In genomic region chr11:86923993-86924766, GRCh38 we compare ENCODE assay signal across 16 cellular contexts. TPM values are rescaled to one million over a fixed set of nuclear protein-coding genes. Genes with fewer than 3 reads are reported as not detected.
A peak's percentile ranks its signal among the peaks of the same experiment; 100 is the strongest.
DNase-seq lines count a peak whose midpoint lies in the region; ATAC-seq and TF ChIP-seq lines count a peak whose summit lies in the region.
"Had no signal": no experiment of that assay in that cellular context is flagged by ENCODE, and none has a peak within 500 bp of the region (broad histone marks: within the 10 kb centered on the region; RNA-seq: fewer than 3 reads in every experiment).

No MANE protein-coding gene starts in this region.

- H3K9ac ChIP-seq in H9 (ENCODE audit: extremely low read depth, insufficient read length, low read length) (no peak overlapping the region), iPS-20b (ENCODE audit: low read depth, low read length) (peak overlapping the region; percentile 21; the same call in 1 of the 2 replicates)
- H3K9ac ChIP-seq: BLaER1 treated with 17β-estradiol and CSF1 and Interleukin-3, amounts not matched to agents 10 nM and 100 nM had no signal

- TF ChIP-seq CTCF in H9 (conservative IDR thresholded peaks at IDR 0.05), result no peak
- TF ChIP-seq CTCF in WTC11 (IDR thresholded peaks at IDR 0.05), result no peak
- no peak for TF ChIP-seq CTCF in progenitor cell of endocrine pancreas (IDR thresholded peaks at IDR 0.05; ENCODE audit: unreplicated experiment)

- no peak overlapping the region for H2BK5ac ChIP-seq in H9 (ENCODE audit: insufficient read length, low read length)

- H2BK12ac ChIP-seq in H9 (ENCODE audit: insufficient read length, low read depth, low read length), result no peak overlapping the region

- H2BK15ac ChIP-seq in H9 (ENCODE audit: low read depth, low read length), result no peak overlapping the region

- H3K27ac ChIP-seq in H9 (ENCODE audit: insufficient read length, low read depth, low read length), result peak overlapping the region; percentile 62
- H3K27ac ChIP-seq in iPS-20b (ENCODE audit: low read length), result peak overlapping the region; percentile 29
- H3K27ac ChIP-seq: BLaER1 treated with 17β-estradiol and CSF1 and Interleukin-3, amounts not matched to agents 10 nM and 100 nM; dorsolateral prefrontal cortex; SJSA1 had no signal

- no peaks in the 10 kb centered on the region for H4K20me1 ChIP-seq in H9 (ENCODE audit: control insufficient read depth, insufficient read depth, insufficient read length)
- H4K20me1 ChIP-seq: BLaER1 treated with 17β-estradiol and CSF1 and Interleukin-3, amounts not matched to agents 10 nM and 100 nM had no signal

- H2BK120ac ChIP-seq in H9 (ENCODE audit: low read depth, low read length, poor library complexity, severe bottlenecking), result peak overlapping the region; percentile 23

- H3K4me3 ChIP-seq in iPS-20b (ENCODE audit: low read length), result no peak overlapping the region
- H3K4me3 ChIP-seq: BLaER1 treated with 17β-estradiol and CSF1 and Interleukin-3, amounts not matched to agents 10 nM and 100 nM; dorsolateral prefrontal cortex; SJSA1 had no signal

- H3K27me3 Mint-ChIP-seq in H9 (ENCODE audit: low read depth) (no peaks in the 10 kb centered on the region), WTC11 (ENCODE audit: low read depth) (no peaks in the 10 kb centered on the region; the same call in 1 of the 2 replicates), progenitor cell of endocrine pancreas (no peaks in the 10 kb centered on the region)

- H4K8ac ChIP-seq in H9 (replicated peaks; ENCODE audit: insufficient read length, low read depth, low read length), result no peak overlapping the region

- no peak overlapping the region for H3T11ph ChIP-seq in H9 (ENCODE audit: low read length)

- no peak overlapping the region for H3K23ac ChIP-seq in H9 (ENCODE audit: insufficient read length, low read depth, low read length)

- peak overlapping the region; percentile 49 for H2BK20ac ChIP-seq in H9 (ENCODE audit: low read depth, low read length, poor library complexity, severe bottlenecking)

- no peaks in the 10 kb centered on the region for H3K79me2 ChIP-seq in H9 (ENCODE audit: insufficient read depth, low read length)

- H3K4me1 Mint-ChIP-seq in H9, result peaks cover 24 to 28% of the 10 kb centered on the region in 2 experiments
- peaks cover 33% of the 10 kb centered on the region for H3K4me1 Mint-ChIP-seq in WTC11
- H3K4me1 Mint-ChIP-seq in progenitor cell of endocrine pancreas (ENCODE audit: low read depth), result peaks cover 23% of the 10 kb centered on the region
- H3K4me1 Mint-ChIP-seq: stimulated activated effector memory CD8-positive, alpha-beta T cell treated with anti-CD3 and anti-CD28 coated beads, Interleukin-12 subunit alpha, Interleukin-12 subunit beta, amount 100 ng/mL, for 72 hours had no signal

- H3K9me3 ChIP-seq in H9 (ENCODE audit: control insufficient read depth, low read depth, low read length), result no peaks in the 10 kb centered on the region
- no peaks in the 10 kb centered on the region for H3K9me3 ChIP-seq in iPS-20b (ENCODE audit: insufficient read depth, low read depth, low read length)
- H3K9me3 ChIP-seq: BLaER1 treated with 17β-estradiol and CSF1 and Interleukin-3, amounts not matched to agents 10 nM and 100 nM; SJSA1 had no signal

- H3K18ac ChIP-seq in H9 (ENCODE audit: insufficient read length, low read depth, low read length), result no peak overlapping the region

- ATAC-seq in WTC11 (peak; percentile 97), HG03457 (IDR thresholded peaks at IDR 0.05; ENCODE audit: unreplicated experiment) (no peak), HG02763 (IDR thresholded peaks at IDR 0.05; ENCODE audit: unreplicated experiment) (no peak)
- ATAC-seq: stimulated activated effector memory CD8-positive, alpha-beta T cell treated with anti-CD3 and anti-CD28 coated beads, Interleukin-12 subunit alpha, Interleukin-12 subunit beta, amount 100 ng/mL, for 72 hours had no signal

- no peak overlapping the region for H3K4ac ChIP-seq in H9 (ENCODE audit: low read depth, low read length)

- H4K91ac ChIP-seq in H9 (ENCODE audit: insufficient read length, low read depth, low read length), result no peak overlapping the region

- H3K23me2 ChIP-seq in H9 (ENCODE audit: insufficient read length, low read depth, low read length, poor library complexity, severe bottlenecking), result no peaks in the 10 kb centered on the region

- H2AK5ac ChIP-seq in H9 (ENCODE audit: insufficient read length, low read length), result no peak overlapping the region

- H3K27ac Mint-ChIP-seq in H9, result peak overlapping the region; percentile 94 to 98 (median 94); a peak in 5 of 7 replicates
- H3K27ac Mint-ChIP-seq in WTC11, result peak overlapping the region; percentile 99
- H3K27ac Mint-ChIP-seq in progenitor cell of endocrine pancreas, result peak overlapping the region; percentile 96
- H3K27ac Mint-ChIP-seq: stimulated activated effector memory CD8-positive, alpha-beta T cell treated with anti-CD3 and anti-CD28 coated beads, Interleukin-12 subunit alpha, Interleukin-12 subunit beta, amount 100 ng/mL, for 72 hours had no signal

- no peak overlapping the region for H3K14ac ChIP-seq in H9 (ENCODE audit: insufficient read depth, low read length)

- CTCF ChIA-PET in WTC11 (lab: Charles Lee), result interaction anchor here (0.8 to 2.4 kb wide), 4 partner anchors 15 to 497 kb away, joined by 5 to 18 read pairs (median 8); no protein-coding TSS in a partner anchor

- H3K36me3 Mint-ChIP-seq in H9 (ENCODE audit: insufficient read depth in 1 of 3, low read depth in 3 of 3) (no peaks in the 10 kb centered on the region), WTC11 (no peaks in the 10 kb centered on the region), progenitor cell of endocrine pancreas (ENCODE audit: insufficient read depth) (no peaks in the 10 kb centered on the region)
- H3K36me3 Mint-ChIP-seq: stimulated activated effector memory CD8-positive, alpha-beta T cell treated with anti-CD3 and anti-CD28 coated beads, Interleukin-12 subunit alpha, Interleukin-12 subunit beta, amount 100 ng/mL, for 72 hours had no signal

- peak overlapping the region; percentile 78 for H2AFZ ChIP-seq in H9 (ENCODE audit: low read length)

- no peaks in the 10 kb centered on the region for H3K36me3 ChIP-seq in iPS-20b (ENCODE audit: insufficient read depth, low read depth, low read length)
- H3K36me3 ChIP-seq: BLaER1 treated with 17β-estradiol and CSF1 and Interleukin-3, amounts not matched to agents 10 nM and 100 nM; SJSA1 had no signal

- H3K79me1 ChIP-seq in H9 (ENCODE audit: insufficient read depth, low read depth, low read length, poor library complexity, severe bottlenecking), result no peaks in the 10 kb centered on the region

- H3K4me1 ChIP-seq in H9 (ENCODE audit: insufficient read depth, low read length) (peaks cover 5% of the 10 kb centered on the region), iPS-20b (ENCODE audit: insufficient read depth, low read length) (peaks cover 17% of the 10 kb centered on the region)
- H3K4me1 ChIP-seq: BLaER1 treated with 17β-estradiol and CSF1 and Interleukin-3, amounts not matched to agents 10 nM and 100 nM had no signal

- no peak overlapping the region for H3K4me2 ChIP-seq in H9 (ENCODE audit: insufficient read depth, insufficient read length, low read length)
- H3K4me2 ChIP-seq: BLaER1 treated with 17β-estradiol and CSF1 and Interleukin-3, amounts not matched to agents 10 nM and 100 nM had no signal

- DNase-seq in H9, result peak; percentile 87
- peak; percentile 69 for DNase-seq in WTC11 (ENCODE audit: low spot score)
- DNase-seq in progenitor cell of endocrine pancreas (ENCODE audit: low spot score, unreplicated experiment), result peak; percentile 48
- no peak for DNase-seq in cerebellar cortex (ENCODE audit: low spot score)
- no peak for DNase-seq in NCI-H1930 (lab: John Stamatoyannopoulos, UW)
- DNase-seq: dorsolateral prefrontal cortex; glutamatergic neuron; KG1; NK-92 treated with Interleukin-12 subunit alpha and Interleukin-12 subunit beta, amount 100 ng/mL, for 24 hours; stimulated activated CD4-positive, alpha-beta T cell treated with anti-CD3 and anti-CD28 coated beads, Interleukin-2, amount 100 ng/mL, for 24 hours had no signal

- no peaks in the 10 kb centered on the region for H3K27me3 ChIP-seq in H9 (ENCODE audit: insufficient read depth, low read length)
- H3K27me3 ChIP-seq in iPS-20b (ENCODE audit: insufficient read depth, low read length), result no peaks in the 10 kb centered on the region
- H3K27me3 ChIP-seq: BLaER1 treated with 17β-estradiol and CSF1 and Interleukin-3, amounts not matched to agents 10 nM and 100 nM; dorsolateral prefrontal cortex; SJSA1 had no signal

- no peak overlapping the region for H3K56ac ChIP-seq in H9 (ENCODE audit: insufficient read length, low read depth, low read length)

- no peak overlapping the region for H4K5ac ChIP-seq in H9 (ENCODE audit: insufficient read length, low read depth, low read length)

- H3K4me3 Mint-ChIP-seq in H9 (peak overlapping the region in 1 of 2 experiments; percentile 65; a peak in 3 of 5 replicates), WTC11 (no peak overlapping the region), progenitor cell of endocrine pancreas (ENCODE audit: low read depth) (peak overlapping the region; percentile 36)
- H3K4me3 Mint-ChIP-seq: stimulated activated effector memory CD8-positive, alpha-beta T cell treated with anti-CD3 and anti-CD28 coated beads, Interleukin-12 subunit alpha, Interleukin-12 subunit beta, amount 100 ng/mL, for 72 hours had no signal

- no peaks in the 10 kb centered on the region for H3K9me3 Mint-ChIP-seq in H9
- no peaks in the 10 kb centered on the region for H3K9me3 Mint-ChIP-seq in WTC11
- H3K9me3 Mint-ChIP-seq in progenitor cell of endocrine pancreas (ENCODE audit: low read depth), result peaks cover 3% of the 10 kb centered on the region
- H3K9me3 Mint-ChIP-seq: stimulated activated effector memory CD8-positive, alpha-beta T cell treated with anti-CD3 and anti-CD28 coated beads, Interleukin-12 subunit alpha, Interleukin-12 subunit beta, amount 100 ng/mL, for 72 hours had no signal

- POLR2A ChIA-PET in WTC11 (lab: Charles Lee), result interaction anchor here (0.6 to 1.0 kb wide), 3 partner anchors 30 to 583 kb away, joined by 3 to 7 read pairs (median 4); no protein-coding TSS in a partner anchor

- WGBS in H9 (ENCODE audit: extremely low coverage, insufficient read length, low lambda C conversion rate), result no CpG with 5 or more reads among the region's 6 CpGs

TF ChIP-seq in WTC11, 78 proteins besides CTCF, POLR2A, EP300 and RAD21 (continues in another document):
- no peak for TF ChIP-seq ERG (CRISPR knock-in tag; IDR thresholded peaks at IDR 0.05)
- no peak for TF ChIP-seq CBFB (CRISPR knock-in tag; IDR thresholded peaks at IDR 0.05; ENCODE audit: low read depth)

RNA-seq across cellular contexts. Expression of gene FZD4, which starts 31.0 kb away (rescaled TPM):
- total RNA-seq in H9 (2021) (3.9 and 4.5 TPM in 2 replicates), WTC11 (2021) (7.7 to 9.8 TPM (median 9.2 TPM) in 3 replicates), progenitor cell of endocrine pancreas (9.3 and 11.7 TPM in 2 replicates)

Comparison
In these comparisons a context has a peak if more than half of its experiments do, and no peak if none do; other contexts are left out.
1. DNase-seq: peak in H9 (single experiment), WTC11 (single experiment) and progenitor cell of endocrine pancreas (single experiment); none in cerebellar cortex (single experiment) and NCI-H1930 (0 of 2).
2. Peak in every context shown above with its lines, with median percentiles within 50 percentile points of each other: H3K27ac Mint-ChIP-seq.